ENCODE assay signal across 2 cellular contexts in the genomic region with DNA sequence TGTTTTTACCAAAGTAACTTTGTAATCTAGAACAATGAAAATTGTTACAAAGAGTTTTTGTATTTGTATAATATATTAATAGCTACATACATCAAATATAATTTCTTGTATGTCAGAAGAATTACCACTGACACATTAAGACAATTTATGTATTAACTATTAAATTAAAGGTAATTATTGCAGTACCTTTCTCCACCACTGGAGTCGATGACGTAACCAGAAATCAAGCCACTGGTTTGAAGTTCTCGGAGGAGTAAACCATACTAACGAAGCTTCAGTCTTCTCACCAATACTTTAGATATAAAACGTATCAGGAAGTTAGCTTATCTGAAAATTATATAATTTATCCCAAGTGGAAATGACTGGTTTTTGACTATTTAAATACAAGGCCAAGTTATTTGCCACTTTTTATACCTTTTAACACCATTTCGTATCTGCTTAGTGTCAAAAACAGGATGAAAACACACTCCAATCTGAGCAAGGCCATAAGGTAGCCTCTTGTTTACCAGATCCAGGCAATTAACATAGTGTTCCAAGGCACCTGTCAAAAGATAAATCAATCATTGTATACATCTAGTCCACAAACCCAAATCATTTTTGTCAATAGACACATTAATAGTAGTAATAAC.
TF ChIP-seq lines count a peak whose summit lies in the region.

No MANE protein-coding gene starts in this region.

TF ChIP-seq in SK-N-SH, 30 proteins besides CTCF, POLR2A, EP300 and RAD21 (continued from another document):
- TF ChIP-seq, protein P1, sequence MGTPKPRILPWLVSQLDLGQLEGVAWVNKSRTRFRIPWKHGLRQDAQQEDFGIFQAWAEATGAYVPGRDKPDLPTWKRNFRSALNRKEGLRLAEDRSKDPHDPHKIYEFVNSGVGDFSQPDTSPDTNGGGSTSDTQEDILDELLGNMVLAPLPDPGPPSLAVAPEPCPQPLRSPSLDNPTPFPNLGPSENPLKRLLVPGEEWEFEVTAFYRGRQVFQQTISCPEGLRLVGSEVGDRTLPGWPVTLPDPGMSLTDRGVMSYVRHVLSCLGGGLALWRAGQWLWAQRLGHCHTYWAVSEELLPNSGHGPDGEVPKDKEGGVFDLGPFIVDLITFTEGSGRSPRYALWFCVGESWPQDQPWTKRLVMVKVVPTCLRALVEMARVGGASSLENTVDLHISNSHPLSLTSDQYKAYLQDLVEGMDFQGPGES (IDR thresholded peaks at IDR 0.05; ENCODE audit: low read depth, low read length): no peak

TF ChIP-seq in SK-N-SH treated with all-trans-retinoic acid at 6 μM for 48 hours, 23 proteins besides CTCF, POLR2A, EP300 and RAD21 (continued from another document):
- TF ChIP-seq POU6F1 (CRISPR knock-in tag; IDR thresholded peaks at IDR 0.05; ENCODE audit: borderline replicate concordance, low read depth): no peak
- TF ChIP-seq ZNF565 (CRISPR knock-in tag; conservative IDR thresholded peaks at IDR 0.05; ENCODE audit: low read depth): no peak
- no peak for TF ChIP-seq ZFP30 (CRISPR knock-in tag; IDR thresholded peaks at IDR 0.05)
- no peak for TF ChIP-seq SNAI2 (CRISPR knock-in tag; IDR thresholded peaks at IDR 0.05)
- TF ChIP-seq ZC3H10 (CRISPR knock-in tag; IDR thresholded peaks at IDR 0.05): no peak
- no peak for TF ChIP-seq PATZ1 (CRISPR knock-in tag; IDR thresholded peaks at IDR 0.05; ENCODE audit: borderline replicate concordance)
- no peak for TF ChIP-seq CSDC2 (CRISPR knock-in tag; IDR thresholded peaks at IDR 0.05)
- no peak for TF ChIP-seq GLIS3 (CRISPR knock-in tag; IDR thresholded peaks at IDR 0.05)
